ENCODE assay signal across 1 cellular context in the genomic region with DNA sequence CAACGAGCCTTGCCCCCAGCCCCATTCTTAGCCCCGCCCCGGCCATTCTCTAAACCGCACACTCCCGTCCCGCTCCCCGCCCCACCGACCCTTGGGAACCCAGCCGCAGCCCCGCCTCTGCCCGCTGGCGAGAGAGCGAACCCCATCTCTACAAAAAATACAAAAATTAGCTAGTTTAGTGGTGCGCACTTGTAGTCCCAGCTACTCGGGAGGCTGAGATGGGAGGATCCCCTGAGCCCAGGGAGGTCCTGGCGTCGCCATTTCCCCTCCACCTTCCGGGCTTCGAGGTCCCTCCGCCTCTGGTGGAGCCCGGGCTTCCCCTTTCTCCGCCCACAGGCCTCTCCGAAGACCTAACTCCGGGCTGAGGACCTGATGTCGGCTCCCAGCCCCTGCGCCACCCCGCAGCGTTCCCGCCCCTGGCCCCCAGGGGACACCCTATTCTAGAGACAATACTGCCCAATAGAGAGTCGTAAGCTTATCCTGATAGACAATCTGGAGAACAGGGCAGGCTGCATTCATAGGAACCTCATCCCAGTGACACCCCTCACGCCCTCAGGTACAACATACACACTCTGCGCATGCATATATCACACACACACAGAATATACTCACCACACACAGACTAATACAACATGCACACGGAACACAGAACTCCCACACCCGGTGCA.
TF ChIP-seq lines count a peak whose summit lies in the region.

No MANE protein-coding gene starts in this region.

TF ChIP-seq in K562, 482 proteins besides CTCF, POLR2A, EP300 and RAD21 (continued from another document and continues in another):
- TF ChIP-seq ZNF212 (CRISPR knock-in tag; IDR thresholded peaks at IDR 0.05) (no peak), FOXA3 (CRISPR knock-in tag; conservative IDR thresholded peaks at IDR 0.05 in 1 of 2, IDR thresholded peaks at IDR 0.05 in 1 of 2) (no peak), TAF1 (IDR thresholded peaks at IDR 0.05; ENCODE audit: control insufficient read depth, extremely low read depth, insufficient read depth, low read length, severe bottlenecking) (no peak), TCF7L2 (IDR thresholded peaks at IDR 0.05; ENCODE audit: low read depth, low read length) (no peak), ZNF232 (CRISPR knock-in tag; IDR thresholded peaks at IDR 0.05) (no peak), CEBPB (tag; IDR thresholded peaks at IDR 0.05) (no peak), ZNF263 (CRISPR knock-in tag; IDR thresholded peaks at IDR 0.05; ENCODE audit: borderline replicate concordance) (no peak), MAFK (IDR thresholded peaks at IDR 0.05; ENCODE audit: low read length) (no peak), PURB (CRISPR knock-in tag; IDR thresholded peaks at IDR 0.05; ENCODE audit: low read depth) (no peak), HDGF (IDR thresholded peaks at IDR 0.05) (peak; percentile 77; the same call in 1 of the 2 replicates), NFXL1 (CRISPR knock-in tag; IDR thresholded peaks at IDR 0.05) (no peak), PPARD (CRISPR knock-in tag; IDR thresholded peaks at IDR 0.05) (no peak), ARID2 (IDR thresholded peaks at IDR 0.05) (no peak), PCBP1 (IDR thresholded peaks at IDR 0.05; ENCODE audit: low read depth, low read length, poor library complexity, severe bottlenecking) (no peak), ZNF717 (CRISPR knock-in tag; IDR thresholded peaks at IDR 0.05) (no peak), POLR2H (tag; IDR thresholded peaks at IDR 0.05; ENCODE audit: low read depth) (no peak), XRCC5 (IDR thresholded peaks at IDR 0.05; ENCODE audit: low read depth, low read length) (no peak), CAMTA2 (CRISPR knock-in tag; conservative IDR thresholded peaks at IDR 0.05) (no peak), ZNF696 (CRISPR knock-in tag; conservative IDR thresholded peaks at IDR 0.05) (no peak), FOXK2 (conservative IDR thresholded peaks at IDR 0.05 in 1 of 2, IDR thresholded peaks at IDR 0.05 in 1 of 2; ENCODE audit: low read depth in 2 of 2) (no peak), POLR2B (IDR thresholded peaks at IDR 0.05; ENCODE audit: low read depth, partially characterized antibody) (no peak), U2AF1 (optimal IDR thresholded peaks at IDR 0.05; ENCODE audit: low read depth, low read length) (no peak), NFRKB (IDR thresholded peaks at IDR 0.05; ENCODE audit: low read depth) (peak; percentile 49), ZNF316 (IDR thresholded peaks at IDR 0.05) (no peak), ARNT (IDR thresholded peaks at IDR 0.05) (peak in 1 of 2 experiments; percentile 24; a peak in 1 of 4 replicates), POLR2AphosphoS2 (IDR thresholded peaks at IDR 0.05; ENCODE audit: low read length) (no peak), PYGO2 (tag; IDR thresholded peaks at IDR 0.05) (no peak), POLR2G (IDR thresholded peaks at IDR 0.05; ENCODE audit: low read depth, low read length) (peak; percentile 64), KLF6 (CRISPR knock-in tag; IDR thresholded peaks at IDR 0.05; ENCODE audit: borderline replicate concordance) (no peak), SIN3B (IDR thresholded peaks at IDR 0.05; ENCODE audit: low read depth) (no peak), MAZ (CRISPR knock-in tag; conservative IDR thresholded peaks at IDR 0.05 in 1 of 2, IDR thresholded peaks at IDR 0.05 in 1 of 2) (peak; percentile 6 to 67; a peak in 2 of 4 replicates), CC2D1A (IDR thresholded peaks at IDR 0.05) (no peak), ZNF644 (tag; IDR thresholded peaks at IDR 0.05; ENCODE audit: low read depth) (no peak), CXXC5 (CRISPR knock-in tag; IDR thresholded peaks at IDR 0.05) (no peak), DMBX1 (CRISPR knock-in tag; IDR thresholded peaks at IDR 0.05; ENCODE audit: borderline replicate concordance) (no peak), RNF2 (IDR thresholded peaks at IDR 0.05) (no peak; the same call in 1 of the 2 replicates), MTA2 (IDR thresholded peaks at IDR 0.05; ENCODE audit: low read depth) (no peak), ATF1 (CRISPR knock-in tag; IDR thresholded peaks at IDR 0.05) (no peak), ATF1 (tag; IDR thresholded peaks at IDR 0.05) (no peak), KHSRP (IDR thresholded peaks at IDR 0.05) (no peak), SMAD2 (IDR thresholded peaks at IDR 0.05; ENCODE audit: low read depth, low read length) (no peak), CBFA2T2 (conservative IDR thresholded peaks at IDR 0.05) (no peak)
- TF ChIP-seq, protein P1, sequence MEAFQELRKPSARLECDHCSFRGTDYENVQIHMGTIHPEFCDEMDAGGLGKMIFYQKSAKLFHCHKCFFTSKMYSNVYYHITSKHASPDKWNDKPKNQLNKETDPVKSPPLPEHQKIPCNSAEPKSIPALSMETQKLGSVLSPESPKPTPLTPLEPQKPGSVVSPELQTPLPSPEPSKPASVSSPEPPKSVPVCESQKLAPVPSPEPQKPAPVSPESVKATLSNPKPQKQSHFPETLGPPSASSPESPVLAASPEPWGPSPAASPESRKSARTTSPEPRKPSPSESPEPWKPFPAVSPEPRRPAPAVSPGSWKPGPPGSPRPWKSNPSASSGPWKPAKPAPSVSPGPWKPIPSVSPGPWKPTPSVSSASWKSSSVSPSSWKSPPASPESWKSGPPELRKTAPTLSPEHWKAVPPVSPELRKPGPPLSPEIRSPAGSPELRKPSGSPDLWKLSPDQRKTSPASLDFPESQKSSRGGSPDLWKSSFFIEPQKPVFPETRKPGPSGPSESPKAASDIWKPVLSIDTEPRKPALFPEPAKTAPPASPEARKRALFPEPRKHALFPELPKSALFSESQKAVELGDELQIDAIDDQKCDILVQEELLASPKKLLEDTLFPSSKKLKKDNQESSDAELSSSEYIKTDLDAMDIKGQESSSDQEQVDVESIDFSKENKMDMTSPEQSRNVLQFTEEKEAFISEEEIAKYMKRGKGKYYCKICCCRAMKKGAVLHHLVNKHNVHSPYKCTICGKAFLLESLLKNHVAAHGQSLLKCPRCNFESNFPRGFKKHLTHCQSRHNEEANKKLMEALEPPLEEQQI (IDR thresholded peaks at IDR 0.05): no peak
- TF ChIP-seq, protein P2, sequence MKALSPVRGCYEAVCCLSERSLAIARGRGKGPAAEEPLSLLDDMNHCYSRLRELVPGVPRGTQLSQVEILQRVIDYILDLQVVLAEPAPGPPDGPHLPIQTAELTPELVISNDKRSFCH (CRISPR knock-in tag; IDR thresholded peaks at IDR 0.05): no peak
- TF ChIP-seq, protein P2 (tag; IDR thresholded peaks at IDR 0.05): no peak
- TF ChIP-seq, protein P3, sequence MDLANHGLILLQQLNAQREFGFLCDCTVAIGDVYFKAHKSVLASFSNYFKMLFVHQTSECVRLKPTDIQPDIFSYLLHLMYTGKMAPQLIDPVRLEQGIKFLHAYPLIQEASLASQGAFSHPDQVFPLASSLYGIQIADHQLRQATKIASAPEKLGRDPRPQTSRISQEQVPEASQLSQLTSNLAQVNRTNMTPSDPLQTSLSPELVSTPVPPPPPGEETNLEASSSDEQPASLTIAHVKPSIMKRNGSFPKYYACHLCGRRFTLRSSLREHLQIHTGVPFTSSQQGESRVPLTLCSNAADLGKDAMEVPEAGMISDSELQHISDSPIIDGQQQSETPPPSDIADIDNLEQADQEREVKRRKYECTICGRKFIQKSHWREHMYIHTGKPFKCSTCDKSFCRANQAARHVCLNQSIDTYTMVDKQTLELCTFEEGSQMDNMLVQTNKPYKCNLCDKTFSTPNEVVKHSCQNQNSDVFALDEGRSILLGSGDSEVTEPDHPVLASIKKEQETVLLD (IDR thresholded peaks at IDR 0.05): peak; percentile 61; the same call in 1 of the 2 replicates
- TF ChIP-seq, protein P4, sequence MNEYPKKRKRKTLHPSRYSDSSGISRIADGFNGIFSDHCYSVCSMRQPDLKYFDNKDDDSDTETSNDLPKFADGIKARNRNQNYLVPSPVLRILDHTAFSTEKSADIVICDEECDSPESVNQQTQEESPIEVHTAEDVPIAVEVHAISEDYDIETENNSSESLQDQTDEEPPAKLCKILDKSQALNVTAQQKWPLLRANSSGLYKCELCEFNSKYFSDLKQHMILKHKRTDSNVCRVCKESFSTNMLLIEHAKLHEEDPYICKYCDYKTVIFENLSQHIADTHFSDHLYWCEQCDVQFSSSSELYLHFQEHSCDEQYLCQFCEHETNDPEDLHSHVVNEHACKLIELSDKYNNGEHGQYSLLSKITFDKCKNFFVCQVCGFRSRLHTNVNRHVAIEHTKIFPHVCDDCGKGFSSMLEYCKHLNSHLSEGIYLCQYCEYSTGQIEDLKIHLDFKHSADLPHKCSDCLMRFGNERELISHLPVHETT (CRISPR knock-in tag; conservative IDR thresholded peaks at IDR 0.05 in 1 of 2, IDR thresholded peaks at IDR 0.05 in 1 of 2): peak in 1 of 2 experiments; percentile 65; a peak in 2 of 4 replicates
- TF ChIP-seq, protein P5, sequence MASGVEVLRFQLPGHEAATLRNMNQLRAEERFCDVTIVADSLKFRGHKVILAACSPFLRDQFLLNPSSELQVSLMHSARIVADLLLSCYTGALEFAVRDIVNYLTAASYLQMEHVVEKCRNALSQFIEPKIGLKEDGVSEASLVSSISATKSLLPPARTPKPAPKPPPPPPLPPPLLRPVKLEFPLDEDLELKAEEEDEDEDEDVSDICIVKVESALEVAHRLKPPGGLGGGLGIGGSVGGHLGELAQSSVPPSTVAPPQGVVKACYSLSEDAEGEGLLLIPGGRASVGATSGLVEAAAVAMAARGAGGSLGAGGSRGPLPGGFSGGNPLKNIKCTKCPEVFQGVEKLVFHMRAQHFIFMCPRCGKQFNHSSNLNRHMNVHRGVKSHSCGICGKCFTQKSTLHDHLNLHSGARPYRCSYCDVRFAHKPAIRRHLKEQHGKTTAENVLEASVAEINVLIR (CRISPR knock-in tag; IDR thresholded peaks at IDR 0.05): no peak
- TF ChIP-seq, protein P6, sequence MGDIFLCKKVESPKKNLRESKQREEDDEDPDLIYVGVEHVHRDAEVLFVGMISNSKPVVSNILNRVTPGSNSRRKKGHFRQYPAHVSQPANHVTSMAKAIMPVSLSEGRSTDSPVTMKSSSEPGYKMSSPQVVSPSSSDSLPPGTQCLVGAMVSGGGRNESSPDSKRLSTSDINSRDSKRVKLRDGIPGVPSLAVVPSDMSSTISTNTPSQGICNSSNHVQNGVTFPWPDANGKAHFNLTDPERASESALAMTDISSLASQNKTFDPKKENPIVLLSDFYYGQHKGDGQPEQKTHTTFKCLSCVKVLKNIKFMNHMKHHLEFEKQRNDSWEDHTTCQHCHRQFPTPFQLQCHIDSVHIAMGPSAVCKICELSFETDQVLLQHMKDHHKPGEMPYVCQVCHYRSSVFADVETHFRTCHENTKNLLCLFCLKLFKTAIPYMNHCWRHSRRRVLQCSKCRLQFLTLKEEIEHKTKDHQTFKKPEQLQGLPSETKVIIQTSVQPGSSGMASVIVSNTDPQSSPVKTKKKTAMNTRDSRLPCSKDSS (IDR thresholded peaks at IDR 0.05; ENCODE audit: low read depth, partially characterized antibody): no peak
- TF ChIP-seq, protein P7, sequence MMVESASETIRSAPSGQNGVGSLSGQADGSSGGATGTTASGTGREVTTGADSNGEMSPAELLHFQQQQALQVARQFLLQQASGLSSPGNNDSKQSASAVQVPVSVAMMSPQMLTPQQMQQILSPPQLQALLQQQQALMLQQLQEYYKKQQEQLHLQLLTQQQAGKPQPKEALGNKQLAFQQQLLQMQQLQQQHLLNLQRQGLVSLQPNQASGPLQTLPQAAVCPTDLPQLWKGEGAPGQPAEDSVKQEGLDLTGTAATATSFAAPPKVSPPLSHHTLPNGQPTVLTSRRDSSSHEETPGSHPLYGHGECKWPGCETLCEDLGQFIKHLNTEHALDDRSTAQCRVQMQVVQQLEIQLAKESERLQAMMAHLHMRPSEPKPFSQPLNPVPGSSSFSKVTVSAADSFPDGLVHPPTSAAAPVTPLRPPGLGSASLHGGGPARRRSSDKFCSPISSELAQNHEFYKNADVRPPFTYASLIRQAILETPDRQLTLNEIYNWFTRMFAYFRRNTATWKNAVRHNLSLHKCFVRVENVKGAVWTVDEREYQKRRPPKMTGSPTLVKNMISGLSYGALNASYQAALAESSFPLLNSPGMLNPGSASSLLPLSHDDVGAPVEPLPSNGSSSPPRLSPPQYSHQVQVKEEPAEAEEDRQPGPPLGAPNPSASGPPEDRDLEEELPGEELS (CRISPR knock-in tag; IDR thresholded peaks at IDR 0.05; ENCODE audit: borderline replicate concordance): no peak
- TF ChIP-seq, protein P8, sequence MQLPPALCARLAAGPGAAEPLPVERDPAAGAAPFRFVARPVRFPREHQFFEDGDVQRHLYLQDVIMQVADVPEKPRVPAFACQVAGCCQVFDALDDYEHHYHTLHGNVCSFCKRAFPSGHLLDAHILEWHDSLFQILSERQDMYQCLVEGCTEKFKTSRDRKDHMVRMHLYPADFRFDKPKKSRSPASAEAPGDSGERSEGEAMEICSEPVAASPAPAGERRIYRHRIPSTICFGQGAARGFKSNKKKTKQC (CRISPR knock-in tag; IDR thresholded peaks at IDR 0.05): no peak
- TF ChIP-seq, protein P9, sequence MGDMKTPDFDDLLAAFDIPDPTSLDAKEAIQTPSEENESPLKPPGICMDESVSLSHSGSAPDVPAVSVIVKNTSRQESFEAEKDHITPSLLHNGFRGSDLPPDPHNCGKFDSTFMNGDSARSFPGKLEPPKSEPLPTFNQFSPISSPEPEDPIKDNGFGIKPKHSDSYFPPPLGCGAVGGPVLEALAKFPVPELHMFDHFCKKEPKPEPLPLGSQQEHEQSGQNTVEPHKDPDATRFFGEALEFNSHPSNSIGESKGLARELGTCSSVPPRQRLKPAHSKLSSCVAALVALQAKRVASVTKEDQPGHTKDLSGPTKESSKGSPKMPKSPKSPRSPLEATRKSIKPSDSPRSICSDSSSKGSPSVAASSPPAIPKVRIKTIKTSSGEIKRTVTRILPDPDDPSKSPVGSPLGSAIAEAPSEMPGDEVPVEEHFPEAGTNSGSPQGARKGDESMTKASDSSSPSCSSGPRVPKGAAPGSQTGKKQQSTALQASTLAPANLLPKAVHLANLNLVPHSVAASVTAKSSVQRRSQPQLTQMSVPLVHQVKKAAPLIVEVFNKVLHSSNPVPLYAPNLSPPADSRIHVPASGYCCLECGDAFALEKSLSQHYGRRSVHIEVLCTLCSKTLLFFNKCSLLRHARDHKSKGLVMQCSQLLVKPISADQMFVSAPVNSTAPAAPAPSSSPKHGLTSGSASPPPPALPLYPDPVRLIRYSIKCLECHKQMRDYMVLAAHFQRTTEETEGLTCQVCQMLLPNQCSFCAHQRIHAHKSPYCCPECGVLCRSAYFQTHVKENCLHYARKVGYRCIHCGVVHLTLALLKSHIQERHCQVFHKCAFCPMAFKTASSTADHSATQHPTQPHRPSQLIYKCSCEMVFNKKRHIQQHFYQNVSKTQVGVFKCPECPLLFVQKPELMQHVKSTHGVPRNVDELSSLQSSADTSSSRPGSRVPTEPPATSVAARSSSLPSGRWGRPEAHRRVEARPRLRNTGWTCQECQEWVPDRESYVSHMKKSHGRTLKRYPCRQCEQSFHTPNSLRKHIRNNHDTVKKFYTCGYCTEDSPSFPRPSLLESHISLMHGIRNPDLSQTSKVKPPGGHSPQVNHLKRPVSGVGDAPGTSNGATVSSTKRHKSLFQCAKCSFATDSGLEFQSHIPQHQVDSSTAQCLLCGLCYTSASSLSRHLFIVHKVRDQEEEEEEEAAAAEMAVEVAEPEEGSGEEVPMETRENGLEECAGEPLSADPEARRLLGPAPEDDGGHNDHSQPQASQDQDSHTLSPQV (IDR thresholded peaks at IDR 0.05): no peak; the same call in 1 of the 2 replicates
- TF ChIP-seq, protein P10, sequence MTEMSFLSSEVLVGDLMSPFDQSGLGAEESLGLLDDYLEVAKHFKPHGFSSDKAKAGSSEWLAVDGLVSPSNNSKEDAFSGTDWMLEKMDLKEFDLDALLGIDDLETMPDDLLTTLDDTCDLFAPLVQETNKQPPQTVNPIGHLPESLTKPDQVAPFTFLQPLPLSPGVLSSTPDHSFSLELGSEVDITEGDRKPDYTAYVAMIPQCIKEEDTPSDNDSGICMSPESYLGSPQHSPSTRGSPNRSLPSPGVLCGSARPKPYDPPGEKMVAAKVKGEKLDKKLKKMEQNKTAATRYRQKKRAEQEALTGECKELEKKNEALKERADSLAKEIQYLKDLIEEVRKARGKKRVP (CRISPR knock-in tag; IDR thresholded peaks at IDR 0.05): no peak
